Comparison of ENCODE assay signal across 13 cellular contexts in the genomic region with DNA sequence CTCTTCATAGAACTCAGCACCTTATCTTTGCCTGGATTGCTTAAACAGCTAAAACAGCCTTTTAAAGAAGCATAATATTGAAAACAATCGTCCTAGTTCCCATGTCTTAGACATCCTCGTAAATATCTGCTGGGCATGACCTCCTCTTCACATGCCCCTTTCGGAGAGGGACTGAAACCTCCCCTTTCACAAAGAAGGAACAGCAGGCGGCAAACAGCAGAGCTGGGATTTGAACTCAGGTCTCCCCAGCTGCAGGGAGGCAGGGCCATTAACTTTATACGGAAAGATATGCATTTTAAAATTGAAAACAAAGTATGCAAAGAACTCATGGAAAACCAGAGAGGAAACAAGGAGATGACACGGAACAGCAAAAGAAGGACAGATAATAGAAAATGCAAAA.
DNase-seq lines count a peak whose midpoint lies in the region; ATAC-seq and TF ChIP-seq lines count a peak whose summit lies in the region.
"Had no signal": no experiment of that assay in that cellular context is flagged by ENCODE, and none has a peak within 500 bp of the region (broad histone marks: within the 10 kb centered on the region; RNA-seq: fewer than 3 reads in every experiment).

No MANE protein-coding gene starts in this region.

- no peak for ATAC-seq in HCT116
- no peak for ATAC-seq in RWPE2 (ENCODE audit: low read depth)
- ATAC-seq in GM21381 (IDR thresholded peaks at IDR 0.05; ENCODE audit: unreplicated experiment) = no peak
- no peak for ATAC-seq in HG03432 (IDR thresholded peaks at IDR 0.05; ENCODE audit: unreplicated experiment)

- H3K9me3 ChIP-seq in HCT116 (ENCODE audit: control insufficient read depth in 1 of 2, insufficient read depth in 1 of 2, low read depth in 1 of 2, low read length in 2 of 2) (no peaks in the 10 kb centered on the region), RWPE2 (ENCODE audit: severe bottlenecking) (no peaks in the 10 kb centered on the region), parathyroid adenoma (ENCODE audit: control insufficient read depth, low read length) (no peaks in the 10 kb centered on the region)

- RAD21 ChIA-PET in HCT116 (lab: Charles Lee; ENCODE audit: low non-redundant PET in 1 of 2, low total read pairs in 2 of 2, uncharacterized antibody in 2 of 2, unreplicated experiment in 2 of 2) = no interaction called here

- no peak for DNase-seq in HCT116 (ENCODE audit: low read depth, low spot score)
- DNase-seq in RWPE2 (ENCODE audit: low spot score) = peak; percentile 6
- DNase-seq in DMS153 (lab: John Stamatoyannopoulos, UW) = no peak
- DNase-seq: C1 segment of cervical spinal cord; Calu3; CD4-positive, alpha-beta memory T cell; COR-L47; GM23248; H9; HFFc6 had no signal

- POLR2A ChIA-PET in HCT116 (lab: Charles Lee) = no interaction called here

- TF ChIP-seq POLR2A in HCT116 (IDR thresholded peaks at IDR 0.05; ENCODE audit: borderline replicate concordance, extremely low read depth, insufficient read depth, insufficient read length) = no peak

- H3K79me2 ChIP-seq in HCT116 (ENCODE audit: insufficient read depth, low read length) = no peaks in the 10 kb centered on the region
- no peaks in the 10 kb centered on the region for H3K79me2 ChIP-seq in parathyroid adenoma

- H3K4me1 ChIP-seq in HCT116 (ENCODE audit: control insufficient read depth in 1 of 2, insufficient read depth in 2 of 2, low read length in 2 of 2) = peaks cover 11% of the 10 kb centered on the region in 2 experiments; a peak in 3 of 4 replicates
- H3K4me1 ChIP-seq in RWPE2 (ENCODE audit: insufficient read depth, poor library complexity, severe bottlenecking) = peaks cover 22% of the 10 kb centered on the region
- peaks cover 12% of the 10 kb centered on the region for H3K4me1 ChIP-seq in parathyroid adenoma

- no TSS peak for BruUV-seq in HCT116 (replicated peaks; lab: Mats Ljungman, UMichigan)

- TF ChIP-seq RAD21 in HCT116 (IDR thresholded peaks at IDR 0.05; ENCODE audit: low read depth) = no peak

- H2AFZ ChIP-seq in HCT116 (ENCODE audit: low read depth, low read length, poor library complexity, severe bottlenecking) (no peak overlapping the region), parathyroid adenoma (peak overlapping the region; percentile 53)
- H2AFZ ChIP-seq: GM23248 had no signal

- H3K36me3 ChIP-seq in HCT116 (ENCODE audit: control insufficient read depth in 1 of 2, insufficient read depth in 2 of 2, low read length in 2 of 2) = no peaks in the 10 kb centered on the region
- no peaks in the 10 kb centered on the region for H3K36me3 ChIP-seq in RWPE2 (ENCODE audit: low read depth)
- H3K36me3 ChIP-seq in parathyroid adenoma (ENCODE audit: control insufficient read depth, insufficient read depth, low read length) = no peaks in the 10 kb centered on the region

- H4K20me1 ChIP-seq in HCT116 (ENCODE audit: insufficient read depth) = no peaks in the 10 kb centered on the region

- no peak overlapping the region for H3K27ac ChIP-seq in HCT116 (ENCODE audit: low read depth, low read length)
- H3K27ac ChIP-seq in RWPE2 (ENCODE audit: poor library complexity, severe bottlenecking) = no peak overlapping the region
- H3K27ac ChIP-seq in parathyroid adenoma = no peak overlapping the region
- H3K27ac ChIP-seq: GM23248 had no signal

- H3K4me3 ChIP-seq in HCT116 (replicated peaks in 1 of 2; ENCODE audit: low read depth in 1 of 2, low read length in 2 of 2) = no peak overlapping the region
- no peak overlapping the region for H3K4me3 ChIP-seq in RWPE2 (ENCODE audit: severe bottlenecking)
- no peak overlapping the region for H3K4me3 ChIP-seq in parathyroid adenoma (ENCODE audit: low read depth, low read length)
- H3K4me3 ChIP-seq: GM23248 had no signal

- no peak overlapping the region for H3K4me2 ChIP-seq in HCT116 (ENCODE audit: low read length)
- H3K4me2 ChIP-seq in parathyroid adenoma (ENCODE audit: low read length) = peak overlapping the region; percentile 9

- H3K27me3 ChIP-seq in HCT116 (ENCODE audit: insufficient read depth, low read length) (peaks cover 75% of the 10 kb centered on the region), RWPE2 (ENCODE audit: insufficient read depth, poor library complexity, severe bottlenecking) (no peaks in the 10 kb centered on the region), parathyroid adenoma (ENCODE audit: control insufficient read depth, insufficient read depth, low read length) (peaks cover 9% of the 10 kb centered on the region)

- no peaks in the 10 kb centered on the region for H3K9me2 ChIP-seq in HCT116 (ENCODE audit: insufficient read depth)

- CTCF ChIA-PET in HCT116 (lab: Charles Lee) = no interaction called here

- H3K9ac ChIP-seq in HCT116 (ENCODE audit: low read length) (no peak overlapping the region), parathyroid adenoma (no peak overlapping the region)
- H3K9ac ChIP-seq: GM23248 had no signal

- intact Hi-C loops in HCT116 (cut with micrococcal nuclease) = no loop called here

- TF ChIP-seq CTCF in HCT116 (IDR thresholded peaks at IDR 0.05 in 2 of 3, conservative IDR thresholded peaks at IDR 0.05 in 1 of 3; ENCODE audit: borderline replicate concordance in 1 of 3, insufficient read depth in 1 of 3, low read depth in 2 of 3, low read length in 2 of 3) (no peak), RWPE2 (IDR thresholded peaks at IDR 0.05; ENCODE audit: poor library complexity, severe bottlenecking) (no peak), parathyroid adenoma (IDR thresholded peaks at IDR 0.05) (no peak)

TF ChIP-seq in HCT116, 20 proteins besides CTCF, POLR2A, EP300 and RAD21:
- no peak for TF ChIP-seq SP1 (IDR thresholded peaks at IDR 0.05; ENCODE audit: low read depth)
- TF ChIP-seq EZH2 (IDR thresholded peaks at IDR 0.05) = 0 out of 2 replicates have a peak, but pooled peaks have one; percentile 66
